ENCODE assay signal across 8 cellular contexts in the genomic region with DNA sequence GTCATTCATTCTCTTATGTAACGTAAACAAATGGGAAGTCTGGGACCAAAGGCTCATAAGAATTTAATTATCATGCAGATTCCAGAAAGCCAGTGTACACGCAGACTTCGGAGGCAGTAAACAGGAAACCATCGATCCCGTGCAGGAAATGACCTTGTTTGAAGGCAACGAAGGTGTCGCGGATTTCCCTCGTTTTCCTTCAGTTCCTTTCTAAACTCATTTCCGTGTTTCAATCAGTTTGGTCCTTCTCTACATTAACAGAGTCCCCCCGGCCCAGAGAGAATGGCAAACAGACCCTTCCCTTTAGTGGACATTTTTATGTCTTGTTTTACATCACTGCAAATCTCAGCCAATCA. TPM values are rescaled to one million over a fixed set of nuclear protein-coding genes. Genes with fewer than 3 reads are reported as not detected.
DNase-seq lines count a peak whose midpoint lies in the region; ATAC-seq and TF ChIP-seq lines count a peak whose summit lies in the region.

No MANE protein-coding gene starts in this region.

- peak overlapping the region; percentile 98 to 100 (median 100) for H3K27ac ChIP-seq in sigmoid colon

- WGBS in sigmoid colon, 2 donors: 0% methylated on average over 11 of the region's 11 CpGs

- peak overlapping the region; percentile 60 to 92 (median 74) for H3K4me3 ChIP-seq in sigmoid colon

- TF ChIP-seq POLR2A in sigmoid colon (IDR thresholded peaks at IDR 0.05): no peak

- TF ChIP-seq CTCF in WTC11 (IDR thresholded peaks at IDR 0.05) (no peak), glutamatergic neuron (IDR thresholded peaks at IDR 0.05; ENCODE audit: partially characterized antibody, unreplicated experiment) (no peak), sigmoid colon (IDR thresholded peaks at IDR 0.05) (no peak)

- DNase-seq in activated T-cell treated with anti-CD3 and anti-CD28 coated beads, Interleukin-2, amount 50 U/mL, for 72 hours: no peak
- DNase-seq in activated T-cell treated with anti-CD3 and anti-CD28 coated beads, Interleukin-2, amount 50 U/mL, for 48 hours: no peak
- DNase-seq in WTC11 (ENCODE audit: low spot score) (no peak), glutamatergic neuron (no peak), sigmoid colon (no peak), pons (ENCODE audit: low spot score) (no peak), kidney glomerular epithelial cell (lab: John Stamatoyannopoulos, UW) (no peak)

- peaks cover 0 to 3% (median 0%) of the 10 kb centered on the region in 4 donors for H3K36me3 ChIP-seq in sigmoid colon

- H3K4me1 ChIP-seq in sigmoid colon: peaks cover 0 to 9% (median 3%) of the 10 kb centered on the region in 4 donors

- H3K27me3 ChIP-seq in sigmoid colon: no peaks in the 10 kb centered on the region

- CTCF ChIA-PET in WTC11 (lab: Charles Lee): no interaction called here

- no peaks in the 10 kb centered on the region for H3K27me3 Mint-ChIP-seq in activated T-cell treated with anti-CD3 and anti-CD28 coated beads, Interleukin-2, amount 50 U/mL, for 72 hours (ENCODE audit: low read depth)
- no peaks in the 10 kb centered on the region for H3K27me3 Mint-ChIP-seq in WTC11 (ENCODE audit: low read depth)
- H3K27me3 Mint-ChIP-seq in glutamatergic neuron (ENCODE audit: unreplicated experiment): peaks cover 7% of the 10 kb centered on the region

- H3K36me3 Mint-ChIP-seq in activated T-cell treated with anti-CD3 and anti-CD28 coated beads, Interleukin-2, amount 50 U/mL, for 72 hours (ENCODE audit: insufficient read depth in 2 of 2): peaks cover 0 to 4% of the 10 kb centered on the region in 2 donors
- H3K36me3 Mint-ChIP-seq in WTC11 (no peaks in the 10 kb centered on the region), glutamatergic neuron (ENCODE audit: unreplicated experiment) (no peaks in the 10 kb centered on the region)

- no peak for TF ChIP-seq EP300 in sigmoid colon (IDR thresholded peaks at IDR 0.05)

- ATAC-seq in activated T-cell treated with anti-CD3 and anti-CD28 coated beads, Interleukin-2, amount 50 U/mL, for 72 hours (replicated peaks in 1 of 2): peak; percentile 12 to 20
- ATAC-seq in HG02970 (IDR thresholded peaks at IDR 0.05; ENCODE audit: low FRiP score, unreplicated experiment): peak; percentile 18
- peak; percentile 1; the same call in 1 of the 2 replicates for ATAC-seq in WTC11

- peaks cover 13% of the 10 kb centered on the region for H3K4me1 Mint-ChIP-seq in activated T-cell treated with anti-CD3 and anti-CD28 coated beads, Interleukin-2, amount 50 U/mL, for 72 hours (ENCODE audit: low read depth)
- H3K4me1 Mint-ChIP-seq in WTC11 (peaks cover 13% of the 10 kb centered on the region), glutamatergic neuron (ENCODE audit: low read depth, unreplicated experiment) (peaks cover 3% of the 10 kb centered on the region)

- intact Hi-C loops in sigmoid colon (cut with DNase I): loop anchor here (5.0 kb wide), 1 partner anchor 54 kb away; no protein-coding TSS in a partner anchor

- no peaks in the 10 kb centered on the region for H3K9me3 Mint-ChIP-seq in activated T-cell treated with anti-CD3 and anti-CD28 coated beads, Interleukin-2, amount 50 U/mL, for 72 hours
- H3K9me3 Mint-ChIP-seq in WTC11 (no peaks in the 10 kb centered on the region), glutamatergic neuron (ENCODE audit: unreplicated experiment) (peaks cover 6% of the 10 kb centered on the region)

- H3K9me3 ChIP-seq in sigmoid colon: no peaks in the 10 kb centered on the region

- POLR2A ChIA-PET in WTC11 (lab: Charles Lee): interaction anchor here (1.2 kb wide), 1 partner anchor 12 kb away, joined by 3 read pairs; no protein-coding TSS in a partner anchor

- H3K4me3 Mint-ChIP-seq in activated T-cell treated with anti-CD3 and anti-CD28 coated beads, Interleukin-2, amount 50 U/mL, for 72 hours: peak overlapping the region; percentile 93 to 96
- H3K4me3 Mint-ChIP-seq in WTC11 (peak overlapping the region; percentile 81), glutamatergic neuron (ENCODE audit: unreplicated experiment) (peak overlapping the region; percentile 95)

- peak overlapping the region; percentile 98 for H3K27ac Mint-ChIP-seq in activated T-cell treated with anti-CD3 and anti-CD28 coated beads, Interleukin-2, amount 50 U/mL, for 72 hours
- H3K27ac Mint-ChIP-seq in WTC11 (peak overlapping the region; percentile 100), glutamatergic neuron (ENCODE audit: unreplicated experiment) (peak overlapping the region; percentile 94)

TF ChIP-seq in WTC11, 78 proteins besides CTCF, POLR2A, EP300 and RAD21:
- TF ChIP-seq, protein P1, sequence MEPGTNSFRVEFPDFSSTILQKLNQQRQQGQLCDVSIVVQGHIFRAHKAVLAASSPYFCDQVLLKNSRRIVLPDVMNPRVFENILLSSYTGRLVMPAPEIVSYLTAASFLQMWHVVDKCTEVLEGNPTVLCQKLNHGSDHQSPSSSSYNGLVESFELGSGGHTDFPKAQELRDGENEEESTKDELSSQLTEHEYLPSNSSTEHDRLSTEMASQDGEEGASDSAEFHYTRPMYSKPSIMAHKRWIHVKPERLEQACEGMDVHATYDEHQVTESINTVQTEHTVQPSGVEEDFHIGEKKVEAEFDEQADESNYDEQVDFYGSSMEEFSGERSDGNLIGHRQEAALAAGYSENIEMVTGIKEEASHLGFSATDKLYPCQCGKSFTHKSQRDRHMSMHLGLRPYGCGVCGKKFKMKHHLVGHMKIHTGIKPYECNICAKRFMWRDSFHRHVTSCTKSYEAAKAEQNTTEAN (CRISPR knock-in tag; IDR thresholded peaks at IDR 0.05): no peak
- TF ChIP-seq ETV6 (CRISPR knock-in tag; IDR thresholded peaks at IDR 0.05) (peak; percentile 69; the same call in 1 of the 2 replicates), FOXK1 (CRISPR knock-in tag; IDR thresholded peaks at IDR 0.05) (peak; percentile 70; the same call in 1 of the 2 replicates), GABPB1 (CRISPR knock-in tag; IDR thresholded peaks at IDR 0.05) (peak; percentile 15; the same call in 1 of the 2 replicates), SMAD3 (CRISPR knock-in tag; IDR thresholded peaks at IDR 0.05; ENCODE audit: borderline replicate concordance) (no peak)
- TF ChIP-seq, protein P2, sequence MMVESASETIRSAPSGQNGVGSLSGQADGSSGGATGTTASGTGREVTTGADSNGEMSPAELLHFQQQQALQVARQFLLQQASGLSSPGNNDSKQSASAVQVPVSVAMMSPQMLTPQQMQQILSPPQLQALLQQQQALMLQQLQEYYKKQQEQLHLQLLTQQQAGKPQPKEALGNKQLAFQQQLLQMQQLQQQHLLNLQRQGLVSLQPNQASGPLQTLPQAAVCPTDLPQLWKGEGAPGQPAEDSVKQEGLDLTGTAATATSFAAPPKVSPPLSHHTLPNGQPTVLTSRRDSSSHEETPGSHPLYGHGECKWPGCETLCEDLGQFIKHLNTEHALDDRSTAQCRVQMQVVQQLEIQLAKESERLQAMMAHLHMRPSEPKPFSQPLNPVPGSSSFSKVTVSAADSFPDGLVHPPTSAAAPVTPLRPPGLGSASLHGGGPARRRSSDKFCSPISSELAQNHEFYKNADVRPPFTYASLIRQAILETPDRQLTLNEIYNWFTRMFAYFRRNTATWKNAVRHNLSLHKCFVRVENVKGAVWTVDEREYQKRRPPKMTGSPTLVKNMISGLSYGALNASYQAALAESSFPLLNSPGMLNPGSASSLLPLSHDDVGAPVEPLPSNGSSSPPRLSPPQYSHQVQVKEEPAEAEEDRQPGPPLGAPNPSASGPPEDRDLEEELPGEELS (CRISPR knock-in tag; IDR thresholded peaks at IDR 0.05): peak; percentile 82; the same call in 1 of the 2 replicates

RNA-seq across cellular contexts. Expression of a gene that starts 6.3 kb away (rescaled TPM):
- total RNA-seq in activated T-cell treated with anti-CD3 and anti-CD28 coated beads, Interleukin-2, amount 50 U/mL, for 72 hours: 10 to 100 TPM; 26.6 to 27.8 TPM
- total RNA-seq in WTC11 (2021) (10.3 to 12.7 TPM (median 10.4 TPM) in 3 replicates), glutamatergic neuron (ENCODE audit: unreplicated experiment) (8.3 TPM), sigmoid colon (10 to 100 TPM; 12.5 to 17.1 (median 15.7) TPM)
- 1 to 10 TPM; 2.8 to 8.6 (median 4.8) TPM for polyA plus RNA-seq in sigmoid colon

RNA-seq across cellular contexts. Expression of a gene that starts 39.9 kb away (rescaled TPM):
- under 1 TPM; 0.19 to 0.79 TPM for total RNA-seq in activated T-cell treated with anti-CD3 and anti-CD28 coated beads, Interleukin-2, amount 50 U/mL, for 72 hours
- total RNA-seq in WTC11 (2021): 0.09 TPM in 2 of 3 replicates, not detected in the other
- not detected for total RNA-seq in glutamatergic neuron (ENCODE audit: unreplicated experiment)
- total RNA-seq in sigmoid colon: 10 to 100 TPM in 3 of 4 donors, 1 to 10 TPM in 1; 6.6 to 16.8 (median 12.2) TPM
- polyA plus RNA-seq in sigmoid colon: 10 to 100 TPM in 1 of 3 donors, 1 to 10 TPM in 2; 7.6 to 27.3 (median 9.0) TPM

RNA-seq across cellular contexts. Expression of a gene that starts 55.8 kb away (rescaled TPM):
- total RNA-seq in activated T-cell treated with anti-CD3 and anti-CD28 coated beads, Interleukin-2, amount 50 U/mL, for 72 hours: 10 to 100 TPM; 34.2 to 43.5 TPM
- total RNA-seq in WTC11 (2021) (23.6 to 26.4 TPM (median 23.7 TPM) in 3 replicates), glutamatergic neuron (ENCODE audit: unreplicated experiment) (88.2 TPM), sigmoid colon (10 to 100 TPM; 23.9 to 31.0 (median 25.2) TPM)
- 10 to 100 TPM; 21.3 to 45.5 (median 33.0) TPM for polyA plus RNA-seq in sigmoid colon
